ENCODE assay signal across 8 cellular contexts in genomic region chr11:17077520-17078401, GRCh38. TPM values are rescaled to one million over a fixed set of nuclear protein-coding genes. Genes with fewer than 3 reads are reported as not detected.
DNase-seq lines count a peak whose midpoint lies in the region; ATAC-seq, FAIRE-seq and TF ChIP-seq lines count a peak whose summit lies in the region.

Gene RPS13, minus strand, starts transcription at chr11:17077667. Its CDS starts 26 bp downstream, at chr11:17077641.

- H3K9me3 ChIP-seq in pancreas = no peaks in the 10 kb centered on the region
- H3K9me3 ChIP-seq in tibial artery = no peaks in the 10 kb centered on the region

- H3K4me3 ChIP-seq in GM12864 (ENCODE audit: low read depth, low read length) (peak within 1 kb of the TSS; percentile 85), pancreas (peak within 1 kb of the TSS; percentile 70 to 89 (median 86)), tibial artery (peak within 1 kb of the TSS; percentile 88 to 99)

- H3K4me1 ChIP-seq in pancreas = peaks cover 13 to 27% (median 21%) of the 10 kb centered on the region in 3 donors
- peaks cover 0 to 33% (median 24%) of the 10 kb centered on the region in 4 donors for H3K4me1 ChIP-seq in tibial artery

- TF ChIP-seq CTCF in GM12864 (IDR thresholded peaks at IDR 0.05; ENCODE audit: low read depth, low read length, missing control alignments) (no peak), pancreas (IDR thresholded peaks at IDR 0.05) (no peak), tibial artery (IDR thresholded peaks at IDR 0.05) (no peak)

- H3K36me3 ChIP-seq in pancreas (peaks cover 0 to 32% (median 10%) of the 10 kb centered on the region in 3 donors), tibial artery (peaks cover 17 to 37% (median 29%) of the 10 kb centered on the region in 3 donors)

- peak within 1 kb of the TSS; percentile 78 to 87 (median 82) for H3K27ac ChIP-seq in pancreas
- H3K27ac ChIP-seq in tibial artery = peak within 1 kb of the TSS; percentile 91 to 96

- ATAC-seq in HG02759 (IDR thresholded peaks at IDR 0.05; ENCODE audit: unreplicated experiment) = peak; percentile 95
- peak; percentile 99 for ATAC-seq in Right ventricle myocardium superior (ENCODE audit: poor library complexity)
- peak; percentile 96 to 99 (median 98) for ATAC-seq in pancreas

- FAIRE-seq in pancreas (lab: Jason Lieb, UNC) = peak; percentile 37

- intact Hi-C loops in Right ventricle myocardium superior (cut with DNase I) = no loop called here
- intact Hi-C loops in pancreas (cut with DNase I) = no loop called here
- intact Hi-C loops in tibial artery (cut with DNase I; ENCODE audit: low total_unique reads) = loop anchor here (10.0 kb wide), 1 partner anchor 63 kb away; the partner anchor contains the start of gene PLEKHA7

- 0% methylated on average over 55 of the region's 55 CpGs for whole genome bisulfite sequencing in pancreas, 2 donors

- DNase-seq in GM12864 (ENCODE audit: low read depth) = peak; percentile 97
- peak; percentile 98 to 99 (median 99) for DNase-seq in NCI-H1417 (lab: John Stamatoyannopoulos, UW)
- DNase-seq in SW 1271 (lab: John Stamatoyannopoulos, UW) = peak; percentile 95 to 97
- peak; percentile 88 for DNase-seq in activated naive CD8-positive, alpha-beta T cell treated with anti-CD3 and anti-CD28 coated beads, Interleukin-2, amount 50 U/mL, for 16 hours (ENCODE audit: low read depth, low spot score)
- peak; percentile 98 for DNase-seq in Right ventricle myocardium superior
- peak; percentile 90 to 98 (median 97) for DNase-seq in pancreas
- DNase-seq in tibial artery = peak; percentile 96 to 99

- H3K27me3 ChIP-seq in pancreas (no peaks in the 10 kb centered on the region), tibial artery (no peaks in the 10 kb centered on the region)

RNA-seq across cellular contexts. Expression of gene RPS13, which starts in this region (rescaled TPM):
- 759 TPM for total RNA-seq in Right ventricle myocardium superior
- 100 to 1,000 TPM; 504 to 802 (median 607) TPM for total RNA-seq in pancreas
- 1,000 to 10,000 TPM; 1,092 to 1,177 TPM for polyA plus RNA-seq in pancreas

Comparison
In these comparisons a context has a peak if more than half of its experiments do, and no peak if none do; other contexts are left out.
1. Peak in every context shown above with its lines: DNase-seq, ATAC-seq, H3K4me3 ChIP-seq and H3K27ac ChIP-seq.